Comparison of ENCODE assay signal across 8 cellular contexts in genomic region chr20:49814057-49814675, GRCh38. TPM values are rescaled to one million over a fixed set of nuclear protein-coding genes. Genes with fewer than 3 reads are reported as not detected.
DNase-seq lines count a peak whose midpoint lies in the region; ATAC-seq and TF ChIP-seq lines count a peak whose summit lies in the region.

No MANE protein-coding gene starts in this region.

- H3K27ac ChIP-seq in heart left ventricle: peak overlapping the region in 11 of 12 donors; percentile 86 to 100 (median 95)
- peak overlapping the region; percentile 98 for H3K27ac ChIP-seq in upper lobe of right lung

- WGBS in heart left ventricle, 4 donors: 69 to 77% (median 71%) methylated on average over 5 of the region's 5 CpGs

- H3K36me3 ChIP-seq in heart left ventricle (peaks cover 0 to 45% (median 43%) of the 10 kb centered on the region in 9 donors), upper lobe of right lung (peaks cover 15% of the 10 kb centered on the region)

- TF ChIP-seq POLR2A in heart left ventricle (IDR thresholded peaks at IDR 0.05): no peak

- H3K9me3 ChIP-seq in heart left ventricle: no peaks in the 10 kb centered on the region
- no peaks in the 10 kb centered on the region for H3K9me3 ChIP-seq in upper lobe of right lung

- no peaks in the 10 kb centered on the region for H3K9me3 Mint-ChIP-seq in activated CD4-positive, alpha-beta memory T cell treated with anti-CD3 and anti-CD28 coated beads for 36 hours

- peak overlapping the region; percentile 94 for H3K27ac Mint-ChIP-seq in activated CD4-positive, alpha-beta memory T cell treated with anti-CD3 and anti-CD28 coated beads for 36 hours

- CTCF ChIA-PET in activated CD4-positive, alpha-beta memory T cell treated with anti-CD3 and anti-CD28 coated beads for 36 hours (lab: Charles Lee): interaction anchor here (0.6 to 1.2 kb wide), 3 partner anchors 32 to 206 kb away, joined by 3 read pairs; no protein-coding TSS in a partner anchor

- H3K4me3 Mint-ChIP-seq in activated CD4-positive, alpha-beta memory T cell treated with anti-CD3 and anti-CD28 coated beads for 36 hours: peak overlapping the region; percentile 89

- H3K4me3 ChIP-seq in heart left ventricle (peak overlapping the region in 2 of 12 donors; percentile 77 to 92), upper lobe of right lung (no peak overlapping the region)

- POLR2A ChIA-PET in activated CD4-positive, alpha-beta memory T cell treated with anti-CD3 and anti-CD28 coated beads for 36 hours (lab: Charles Lee): interaction anchor here (2.8 kb wide), 1 partner anchor 145 kb away, joined by 11 read pairs; no protein-coding TSS in a partner anchor

- H3K4me1 ChIP-seq in heart left ventricle: peaks cover 4 to 34% (median 12%) of the 10 kb centered on the region in 12 donors
- peaks cover 12% of the 10 kb centered on the region for H3K4me1 ChIP-seq in upper lobe of right lung

- H3K27me3 Mint-ChIP-seq in activated CD4-positive, alpha-beta memory T cell treated with anti-CD3 and anti-CD28 coated beads for 36 hours: no peaks in the 10 kb centered on the region

- H3K36me3 Mint-ChIP-seq in activated CD4-positive, alpha-beta memory T cell treated with anti-CD3 and anti-CD28 coated beads for 36 hours: peaks cover 41% of the 10 kb centered on the region

- TF ChIP-seq CTCF in heart left ventricle (IDR thresholded peaks at IDR 0.05): no peak
- no peak for TF ChIP-seq CTCF in upper lobe of right lung (IDR thresholded peaks at IDR 0.05)

- DNase-seq in heart left ventricle: no peak
- no peak for DNase-seq in cardiac septum (ENCODE audit: low spot score)
- no peak for DNase-seq in activated CD4-positive, alpha-beta memory T cell treated with anti-CD3 and anti-CD28 coated beads for 36 hours
- peak; percentile 23 for DNase-seq in left lobe of liver (ENCODE audit: low spot score)
- no peak for DNase-seq in upper lobe of right lung
- no peak for DNase-seq in COLO668 (lab: John Stamatoyannopoulos, UW; ENCODE audit: unreplicated experiment)

- peaks cover 41% of the 10 kb centered on the region for H3K4me1 Mint-ChIP-seq in activated CD4-positive, alpha-beta memory T cell treated with anti-CD3 and anti-CD28 coated beads for 36 hours (ENCODE audit: low read depth)

- intact Hi-C loops in heart left ventricle (cut with DNase I): loop anchor here in 8 of 10 donors (5.0 to 10.0 kb wide), 5 partner anchors 37 to 199 kb away; partner anchors contain the start of gene B4GALT5 (in 5 of the 8)
- intact Hi-C loops in cardiac septum (cut with DNase I): no loop called here
- intact Hi-C loops in activated CD4-positive, alpha-beta memory T cell treated with anti-CD3 and anti-CD28 coated beads for 36 hours (cut with micrococcal nuclease): loop anchor here (5.0 to 10.0 kb wide), 3 partner anchors 102 to 748 kb away; partner anchors contain the start of genes B4GALT5 and ZNFX1
- intact Hi-C loops in upper lobe of right lung (cut with DNase I): no loop called here

- ATAC-seq in heart left ventricle: no peak
- no peak for ATAC-seq in left lobe of liver
- no peak for ATAC-seq in upper lobe of right lung
- ATAC-seq in HG03342 (IDR thresholded peaks at IDR 0.05; ENCODE audit: unreplicated experiment): no peak
- no peak for ATAC-seq in HG03139 (IDR thresholded peaks at IDR 0.05; ENCODE audit: unreplicated experiment)

- no peaks in the 10 kb centered on the region for H3K27me3 ChIP-seq in heart left ventricle
- H3K27me3 ChIP-seq in upper lobe of right lung: no peaks in the 10 kb centered on the region

RNA-seq across cellular contexts. Expression of gene SLC9A8, which starts 1.5 kb away (rescaled TPM):
- 10 to 100 TPM in 1 of 9 donors, 1 to 10 TPM in 8; 4.6 to 12.5 (median 6.3) TPM for total RNA-seq in heart left ventricle
- 1 to 10 TPM; 5.3 to 5.5 TPM for polyA plus RNA-seq in heart left ventricle
- total RNA-seq in cardiac septum: 7.2 TPM
- 10 to 100 TPM; 11.5 to 13.0 TPM for total RNA-seq in activated CD4-positive, alpha-beta memory T cell treated with anti-CD3 and anti-CD28 coated beads for 36 hours
- total RNA-seq in left lobe of liver: 8.6 TPM
- 15.0 TPM for total RNA-seq in upper lobe of right lung

Comparison
In these comparisons a context has a peak if more than half of its experiments do, and no peak if none do; other contexts are left out.
1. intact Hi-C loops: an anchor here in heart left ventricle (5.0 to 10.0 kb wide) and activated CD4-positive, alpha-beta memory T cell treated with anti-CD3 and anti-CD28 coated beads for 36 hours (5.0 to 10.0 kb wide); none called in cardiac septum and upper lobe of right lung.